ENCODE assay signal across 32 cellular contexts in genomic region chr3:186582541-186582940, GRCh38. TPM values are rescaled to one million over a fixed set of nuclear protein-coding genes. Genes with fewer than 3 reads are reported as not detected.
DNase-seq lines count a peak whose midpoint lies in the region; ATAC-seq and FAIRE-seq lines count a peak whose summit lies in the region.
"Had no signal": no experiment of that assay in that cellular context is flagged by ENCODE, and none has a peak within 500 bp of the region (broad histone marks: within the 10 kb centered on the region; RNA-seq: fewer than 3 reads in every experiment).

No MANE protein-coding gene starts in this region.

- no peaks in the 10 kb centered on the region for H3K27me3 ChIP-seq in HUES48 (ENCODE audit: control insufficient read depth, insufficient read depth, low read length)
- H3K27me3 ChIP-seq: BE2C, BLaER1 had no signal

- intact Hi-C loops in head of caudate nucleus (cut with DNase I), result no loop called here

- H3K4me1 Mint-ChIP-seq in T-helper 17 cell, result peaks cover 10% of the 10 kb centered on the region
- peaks cover 6 to 9% of the 10 kb centered on the region in 2 donors for H3K4me1 Mint-ChIP-seq in natural killer cell treated with Interleukin-12 subunit alpha and Interleukin-12 subunit beta and Interleukin-15 and Interleukin-18, amount 100 ng/mL, for 72 hours (ENCODE audit: low read depth in 2 of 2)
- H3K4me1 Mint-ChIP-seq: CD14-positive monocyte had no signal

- H3K27ac Mint-ChIP-seq in T-helper 17 cell, result peak overlapping the region; percentile 11
- no peak overlapping the region for H3K27ac Mint-ChIP-seq in natural killer cell treated with Interleukin-12 subunit alpha and Interleukin-12 subunit beta and Interleukin-15 and Interleukin-18, amount 100 ng/mL, for 72 hours
- H3K27ac Mint-ChIP-seq: CD14-positive monocyte had no signal

- no peaks in the 10 kb centered on the region for H3K27me3 Mint-ChIP-seq in T-helper 17 cell
- H3K27me3 Mint-ChIP-seq in natural killer cell treated with Interleukin-12 subunit alpha and Interleukin-12 subunit beta and Interleukin-15 and Interleukin-18, amount 100 ng/mL, for 72 hours, result no peaks in the 10 kb centered on the region
- H3K27me3 Mint-ChIP-seq: CD4-positive, alpha-beta memory T cell; CD4-positive, CD25-positive, alpha-beta regulatory T cell; CD8-positive, alpha-beta memory T cell had no signal

- H3K4me3 Mint-ChIP-seq in T-helper 17 cell, result no peak overlapping the region
- H3K4me3 Mint-ChIP-seq in natural killer cell treated with Interleukin-12 subunit alpha and Interleukin-12 subunit beta and Interleukin-15 and Interleukin-18, amount 100 ng/mL, for 72 hours, result no peak overlapping the region
- H3K4me3 Mint-ChIP-seq: CD14-positive monocyte; CD4-positive, alpha-beta memory T cell; CD4-positive, CD25-positive, alpha-beta regulatory T cell; CD8-positive, alpha-beta memory T cell had no signal

- no peak for ATAC-seq in T-helper 17 cell
- no peak for ATAC-seq in natural killer cell treated with Interleukin-12 subunit alpha and Interleukin-12 subunit beta and Interleukin-15 and Interleukin-18, amount 100 ng/mL, for 72 hours
- ATAC-seq in HG03095 (IDR thresholded peaks at IDR 0.05; ENCODE audit: unreplicated experiment), result no peak
- ATAC-seq: GM12878 had no signal

- H3K36me3 Mint-ChIP-seq in T-helper 17 cell (ENCODE audit: low read depth), result peaks cover 20% of the 10 kb centered on the region
- H3K36me3 Mint-ChIP-seq in natural killer cell treated with Interleukin-12 subunit alpha and Interleukin-12 subunit beta and Interleukin-15 and Interleukin-18, amount 100 ng/mL, for 72 hours, result peaks cover 54% of the 10 kb centered on the region

- no peak overlapping the region for H3K9ac ChIP-seq in HUES48 (ENCODE audit: low read depth, low read length)
- H3K9ac ChIP-seq: BLaER1 had no signal

- peaks cover 5% of the 10 kb centered on the region; the same call in 1 of the 2 replicates for H3K4me1 ChIP-seq in HUES48 (ENCODE audit: control insufficient read depth, insufficient read depth, low read length)
- H3K4me1 ChIP-seq: BE2C, BLaER1 had no signal

- peak overlapping the region; percentile 75 for H3K27ac ChIP-seq in HUES48 (ENCODE audit: low read depth, low read length)
- H3K27ac ChIP-seq: BLaER1 had no signal

- H3K9me3 ChIP-seq in HUES48 (ENCODE audit: control insufficient read depth, insufficient read depth, low read length) (no peaks in the 10 kb centered on the region), T-helper 17 cell (ENCODE audit: control insufficient read depth, low read length, poor library complexity, severe bottlenecking) (no peaks in the 10 kb centered on the region)
- H3K9me3 ChIP-seq: BE2C, BLaER1 had no signal

- H3K36me3 ChIP-seq in HUES48 (ENCODE audit: control insufficient read depth, insufficient read depth, low read length), result peaks cover 86% of the 10 kb centered on the region

- FAIRE-seq in HTR-8/SVneo (lab: Jason Lieb, UNC), result no peak
- FAIRE-seq: A204.1, GM12878, GM18507, GM19239 had no signal

- no peaks in the 10 kb centered on the region for H3K9me3 Mint-ChIP-seq in natural killer cell treated with Interleukin-12 subunit alpha and Interleukin-12 subunit beta and Interleukin-15 and Interleukin-18, amount 100 ng/mL, for 72 hours
- H3K9me3 Mint-ChIP-seq: CD14-positive monocyte; CD4-positive, alpha-beta memory T cell; CD4-positive, CD25-positive, alpha-beta regulatory T cell; CD8-positive, alpha-beta memory T cell had no signal

- no peak for DNase-seq in T-helper 17 cell
- DNase-seq in head of caudate nucleus, result peak in 32 of 42 donors; percentile 5 to 76 (median 54)
- DNase-seq in putamen (ENCODE audit: low spot score), result peak; percentile 47
- DNase-seq in natural killer cell treated with Interleukin-12 subunit alpha and Interleukin-12 subunit beta and Interleukin-15 and Interleukin-18, amount 100 ng/mL, for 72 hours (ENCODE audit: low spot score), result no peak
- no peak for DNase-seq in stimulated activated CD4-positive, alpha-beta T cell treated with anti-CD3 and anti-CD28 coated beads, Interleukin-1b, Interleukin-23, amount 100 ng/mL, for 48 hours
- no peak for DNase-seq in HTR-8/SVneo (ENCODE audit: insufficient read length, low spot score)
- DNase-seq: 8988T; ACHN; BE2C; C1 segment of cervical spinal cord; CD4-positive, alpha-beta memory T cell; CD4-positive, CD25-positive, alpha-beta regulatory T cell; CD8-positive, alpha-beta memory T cell; COR-L47; DMS 273 treated with DMSO at 0.1 percent for 48 hours; DMS153; DMS53; DMS79; DND-41; EL; GDM1 had no signal

- no peak overlapping the region for H3K4me3 ChIP-seq in HUES48 (ENCODE audit: low read depth, low read length)
- H3K4me3 ChIP-seq: BLaER1, GM12878 had no signal

RNA-seq across cellular contexts. Expression of gene DNAJB11, which starts 12.0 kb away (rescaled TPM):
- total RNA-seq in T-helper 17 cell, result 100 to 1,000 TPM in 1 of 2 donors, 10 to 100 TPM in 1; 83.4 to 101 TPM
- 10 to 100 TPM; 84.2 to 99.6 TPM for total RNA-seq in natural killer cell treated with Interleukin-12 subunit alpha and Interleukin-12 subunit beta and Interleukin-15 and Interleukin-18, amount 100 ng/mL, for 72 hours

RNA-seq across cellular contexts. Expression of gene TBCCD1, which starts 15.4 kb away (rescaled TPM):
- total RNA-seq in T-helper 17 cell, result 10 to 100 TPM; 12.9 to 14.2 TPM
- total RNA-seq in natural killer cell treated with Interleukin-12 subunit alpha and Interleukin-12 subunit beta and Interleukin-15 and Interleukin-18, amount 100 ng/mL, for 72 hours, result 10 to 100 TPM; 16.3 to 21.8 TPM

RNA-seq across cellular contexts. Expression of gene AHSG, which starts 30.3 kb away (rescaled TPM):
- total RNA-seq in T-helper 17 cell, result not detected
- not detected for total RNA-seq in natural killer cell treated with Interleukin-12 subunit alpha and Interleukin-12 subunit beta and Interleukin-15 and Interleukin-18, amount 100 ng/mL, for 72 hours
- total RNA-seq: CD4-positive, alpha-beta memory T cell; CD4-positive, CD25-positive, alpha-beta regulatory T cell; CD8-positive, alpha-beta memory T cell; Daoy; G401 had no signal

RNA-seq across cellular contexts. Expression of gene CRYGS, which starts 38.4 kb away (rescaled TPM):
- total RNA-seq in T-helper 17 cell, result 1 to 10 TPM; 2.7 to 4.3 TPM
- 1 to 10 TPM; 4.5 to 5.7 TPM for total RNA-seq in natural killer cell treated with Interleukin-12 subunit alpha and Interleukin-12 subunit beta and Interleukin-15 and Interleukin-18, amount 100 ng/mL, for 72 hours

RNA-seq across cellular contexts. Expression of gene FETUB, which starts 57.7 kb away (rescaled TPM):
- not detected for total RNA-seq in T-helper 17 cell
- not detected for total RNA-seq in natural killer cell treated with Interleukin-12 subunit alpha and Interleukin-12 subunit beta and Interleukin-15 and Interleukin-18, amount 100 ng/mL, for 72 hours
- total RNA-seq: A673; CD4-positive, alpha-beta memory T cell; CD4-positive, CD25-positive, alpha-beta regulatory T cell; CD8-positive, alpha-beta memory T cell; Daoy; G401; GM12878 had no signal

Comparison
In these comparisons a context has a peak if more than half of its experiments do, and no peak if none do; other contexts are left out.
1. DNase-seq: peak in head of caudate nucleus (32 of 42) and putamen (single experiment); none in T-helper 17 cell (0 of 3), natural killer cell treated with Interleukin-12 subunit alpha and Interleukin-12 subunit beta and Interleukin-15 and Interleukin-18, amount 100 ng/mL, for 72 hours (single experiment), stimulated activated CD4-positive, alpha-beta T cell treated with anti-CD3 and anti-CD28 coated beads, Interleukin-1b, Interleukin-23, amount 100 ng/mL, for 48 hours (single experiment) and HTR-8/SVneo (single experiment).